8 cellular contexts compared by ENCODE assay signal in the genomic region with DNA sequence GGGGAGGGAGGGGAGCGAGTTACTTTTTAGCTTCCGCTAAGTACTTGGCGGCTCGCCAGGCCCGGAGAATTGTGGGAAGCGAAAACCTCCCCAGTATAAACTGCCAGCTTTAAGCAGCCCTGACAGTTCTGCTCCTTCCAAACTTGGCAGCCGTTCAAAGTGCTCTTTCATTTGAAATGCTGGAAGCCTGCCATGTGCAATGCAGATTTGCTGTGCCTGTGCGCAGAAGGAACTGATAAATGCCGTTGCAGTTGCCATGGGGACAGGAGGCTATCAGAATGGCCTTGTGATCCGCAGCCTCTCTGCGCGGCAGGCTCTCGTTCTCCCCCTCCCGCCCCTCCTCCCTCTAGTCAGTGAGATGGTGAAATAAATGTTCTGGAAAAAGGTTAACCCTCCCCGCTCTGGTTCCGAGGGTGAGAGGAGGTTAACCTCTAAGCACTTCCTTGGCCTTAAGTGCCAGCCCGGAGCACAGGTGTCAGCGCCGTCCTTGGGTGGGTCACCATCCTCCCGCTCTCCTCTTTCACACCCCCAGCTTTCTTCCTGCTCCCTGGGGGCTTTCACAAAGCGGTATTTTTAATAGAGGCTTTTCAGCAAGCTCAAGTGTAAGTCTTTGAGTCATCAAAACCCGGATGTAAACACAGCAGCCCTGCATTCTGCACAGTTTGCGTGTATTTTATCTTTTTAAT. TPM values are rescaled to one million over a fixed set of nuclear protein-coding genes. Genes with fewer than 3 reads are reported as not detected.
A peak's percentile ranks its signal among the peaks of the same experiment; 100 is the strongest.
DNase-seq lines count a peak whose midpoint lies in the region; ATAC-seq and TF ChIP-seq lines count a peak whose summit lies in the region.

No MANE protein-coding gene starts in this region.

- peak overlapping the region; percentile 80 for H3K23ac ChIP-seq in IMR-90 (ENCODE audit: low read depth, low read length)

- peak overlapping the region; percentile 77 for H3K18ac ChIP-seq in IMR-90 (ENCODE audit: low read depth, low read length)

- intact Hi-C loops in IMR-90 (cut with micrococcal nuclease), result loop anchor here (1.0 kb wide), 1 partner anchor 12 kb away; a partner anchor contains a TSS

- H2BK15ac ChIP-seq in IMR-90 (ENCODE audit: low read depth, low read length), result 0 out of 3 replicates have a peak overlapping the region, but pooled peaks have one; percentile 29

- no peaks in the 10 kb centered on the region for H3K9me3 ChIP-seq in IMR-90 (ENCODE audit: control insufficient read depth, insufficient read depth, low read length)
- H3K9me3 ChIP-seq in OCI-LY3 (ENCODE audit: insufficient read depth, low read length), result no peaks in the 10 kb centered on the region

- POLR2A ChIA-PET in IMR-90 (lab: Charles Lee; ENCODE audit: unreplicated experiment), result interaction anchor here (0.6 to 1.7 kb wide), 6 partner anchors 9 to 122 kb away, joined by 3 to 9 read pairs (median 6); no protein-coding TSS in a partner anchor

- peak overlapping the region; percentile 98 for H2BK120ac ChIP-seq in IMR-90 (ENCODE audit: low read depth, low read length)

- BruUV-seq in IMR-90 (replicated peaks; lab: Mats Ljungman, UMichigan), result no TSS peak

- no peak for TF ChIP-seq CTCF in IMR-90 (conservative IDR thresholded peaks at IDR 0.05; ENCODE audit: low read depth, low read length)
- TF ChIP-seq CTCF in OCI-LY3 (IDR thresholded peaks at IDR 0.05; ENCODE audit: low read depth, low read length), result no peak
- TF ChIP-seq CTCF in epithelial cell of proximal tubule (conservative IDR thresholded peaks at IDR 0.05; ENCODE audit: low read depth, low read length), result no peak

- H3K27me3 ChIP-seq in IMR-90 (ENCODE audit: control insufficient read depth, insufficient read depth, low read length), result no peaks in the 10 kb centered on the region
- H3K27me3 ChIP-seq in OCI-LY3 (ENCODE audit: low read depth, low read length), result peaks cover 23% of the 10 kb centered on the region

- H3K4me3 ChIP-seq in IMR-90 (ENCODE audit: insufficient read depth, low read depth, low read length) (peak overlapping the region; percentile 6; the same call in 1 of the 2 replicates), OCI-LY3 (ENCODE audit: low read length) (peak overlapping the region; percentile 70), epithelial cell of proximal tubule (ENCODE audit: low read depth, low read length) (peak overlapping the region; percentile 39)

- peaks cover 20% of the 10 kb centered on the region for H3K9me1 ChIP-seq in IMR-90 (ENCODE audit: insufficient read depth, low read length)

- H3K4me1 ChIP-seq in IMR-90 (ENCODE audit: control insufficient read depth, insufficient read depth, low read length) (peaks cover 45% of the 10 kb centered on the region), OCI-LY3 (ENCODE audit: low read length) (peaks cover 71% of the 10 kb centered on the region)

- H4K20me1 ChIP-seq in IMR-90 (ENCODE audit: insufficient read depth, low read length) (no peaks in the 10 kb centered on the region), OCI-LY3 (ENCODE audit: insufficient read depth, low read length) (no peaks in the 10 kb centered on the region)

- dilution Hi-C loops in IMR-90 (cut with HindIII; ENCODE audit: low sequenced_read_pairs, unreplicated experiment), result no loop called here

- CTCF ChIA-PET in IMR-90 (lab: Yijun Ruan, JAX), result interaction anchor here (0.5 to 1.1 kb wide), 5 partner anchors 8 to 127 kb away, joined by 3 to 5 read pairs (median 3); no protein-coding TSS in a partner anchor

- H3K4me2 ChIP-seq in IMR-90 (ENCODE audit: low read depth, low read length), result peak overlapping the region; percentile 80
- peak overlapping the region; percentile 93 for H3K4me2 ChIP-seq in OCI-LY3 (ENCODE audit: low read length)

- TF ChIP-seq POLR2A in IMR-90 (IDR thresholded peaks at IDR 0.05; ENCODE audit: low read depth, low read length), result 0 out of 2 replicates have a peak, but pooled peaks have one; percentile 21

- no peak for TF ChIP-seq RAD21 in IMR-90 (IDR thresholded peaks at IDR 0.05; ENCODE audit: low read length)

- DNase-seq in COR-L47 (lab: John Stamatoyannopoulos, UW) (peak; percentile 100), IMR-90 (peak; percentile 99), activated T-cell treated with anti-CD3 and anti-CD28 coated beads for 24 hours (ENCODE audit: low read depth) (peak; percentile 87), epithelial cell of proximal tubule (ENCODE audit: low read depth) (peak; percentile 92), mucosa of gallbladder (ENCODE audit: low spot score) (peak; percentile 99)
- DNase-seq in stimulated activated CD8-positive, alpha-beta memory T cell treated with anti-CD3 and anti-CD28 coated beads, Interleukin-4, amount 100 ng/mL, for 24 hours (ENCODE audit: low read depth), result peak; percentile 89

- peak overlapping the region; percentile 81 to 85 for H4K8ac ChIP-seq in IMR-90 (ENCODE audit: low read depth in 2 of 2, low read length in 2 of 2)

- peak; percentile 55 for ATAC-seq in GM21529 (IDR thresholded peaks at IDR 0.05; ENCODE audit: unreplicated experiment)
- ATAC-seq in IMR-90 (ENCODE audit: low read depth), result peak; percentile 50

- peak overlapping the region; percentile 72 for H2BK20ac ChIP-seq in IMR-90 (ENCODE audit: low read depth, low read length)

- H3K36me3 ChIP-seq in IMR-90 (ENCODE audit: control insufficient read depth, insufficient read depth, low read length) (no peaks in the 10 kb centered on the region), OCI-LY3 (replicated peaks; ENCODE audit: low read depth, low read length) (no peaks in the 10 kb centered on the region)

- peak overlapping the region; percentile 91 for H2BK5ac ChIP-seq in IMR-90 (ENCODE audit: low read depth, low read length, poor library complexity, severe bottlenecking)

- peak overlapping the region; percentile 87 for H3K14ac ChIP-seq in IMR-90 (replicated peaks; ENCODE audit: low read depth, low read length)

- peak overlapping the region; percentile 63 for H4K5ac ChIP-seq in IMR-90 (ENCODE audit: low read depth, low read length)

- peak overlapping the region; percentile 84 for H2AK5ac ChIP-seq in IMR-90 (ENCODE audit: low read depth, low read length)

- peak overlapping the region; percentile 84 for H3K27ac ChIP-seq in IMR-90 (ENCODE audit: insufficient read depth, low read length)
- peak overlapping the region; percentile 90 for H3K27ac ChIP-seq in OCI-LY3 (ENCODE audit: low read length)

- H3K79me1 ChIP-seq in IMR-90 (ENCODE audit: low read depth in 1 of 2, low read length in 2 of 2), result peaks cover 0 to 29% of the 10 kb centered on the region in 2 experiments; a peak in 2 of 4 replicates

- peak overlapping the region; percentile 82 for H2AFZ ChIP-seq in IMR-90 (replicated peaks; ENCODE audit: low read length, poor library complexity)
- H2AFZ ChIP-seq in OCI-LY3 (ENCODE audit: low read depth, low read length), result peak overlapping the region; percentile 76

- peak overlapping the region; percentile 89 for H2AK9ac ChIP-seq in IMR-90 (replicated peaks; ENCODE audit: low read depth, low read length, poor library complexity)

- 0% methylated on average over 1 of the region's 23 CpGs; no CpG with 5 or more reads in 1 of the 2 experiments for WGBS in IMR-90 (ENCODE audit: extremely low coverage in 2 of 2, insufficient read length in 1 of 2), 2 experiments

- H4K91ac ChIP-seq in IMR-90 (ENCODE audit: insufficient read depth, low read depth, low read length), result peak overlapping the region; percentile 88

- H3K4ac ChIP-seq in IMR-90 (ENCODE audit: low read depth, low read length), result peak overlapping the region; percentile 94

- peak overlapping the region; percentile 56 for H3K9ac ChIP-seq in IMR-90 (ENCODE audit: low read depth, low read length)
- peak overlapping the region; percentile 74 for H3K9ac ChIP-seq in OCI-LY3 (ENCODE audit: low read length)

- H3K56ac ChIP-seq in IMR-90 (ENCODE audit: extremely low read depth, insufficient read depth, low read length), result peak overlapping the region; percentile 90

- in situ Hi-C loops in IMR-90 (cut with MboI; ENCODE audit: low sequenced_read_pairs), result loop anchor here (25.0 kb wide), 1 partner anchor 1753 kb away; a partner anchor contains a TSS

- no peaks in the 10 kb centered on the region for H3K79me2 ChIP-seq in OCI-LY3 (ENCODE audit: low read length)

TF ChIP-seq in IMR-90, 13 proteins besides CTCF, POLR2A, EP300 and RAD21:
- TF ChIP-seq, protein P1, sequence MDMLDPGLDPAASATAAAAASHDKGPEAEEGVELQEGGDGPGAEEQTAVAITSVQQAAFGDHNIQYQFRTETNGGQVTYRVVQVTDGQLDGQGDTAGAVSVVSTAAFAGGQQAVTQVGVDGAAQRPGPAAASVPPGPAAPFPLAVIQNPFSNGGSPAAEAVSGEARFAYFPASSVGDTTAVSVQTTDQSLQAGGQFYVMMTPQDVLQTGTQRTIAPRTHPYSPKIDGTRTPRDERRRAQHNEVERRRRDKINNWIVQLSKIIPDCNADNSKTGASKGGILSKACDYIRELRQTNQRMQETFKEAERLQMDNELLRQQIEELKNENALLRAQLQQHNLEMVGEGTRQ (IDR thresholded peaks at IDR 0.05; ENCODE audit: low read depth, low read length), result peak; percentile 60; the same call in 1 of the 2 replicates
- TF ChIP-seq SMC3 (IDR thresholded peaks at IDR 0.05; ENCODE audit: low read depth, low read length) (no peak), BHLHE40 (IDR thresholded peaks at IDR 0.05; ENCODE audit: low read depth, low read length) (peak; percentile 40; the same call in 1 of the 2 replicates), MAZ (IDR thresholded peaks at IDR 0.05; ENCODE audit: borderline replicate concordance, low read depth, low read length) (peak; percentile 49; the same call in 1 of the 2 replicates), MXI1 (IDR thresholded peaks at IDR 0.05; ENCODE audit: borderline replicate concordance, low read depth, low read length) (no peak), FOS (IDR thresholded peaks at IDR 0.05; ENCODE audit: low read depth, low read length) (peak; percentile 73; the same call in 1 of the 2 replicates), CEBPB (IDR thresholded peaks at IDR 0.05; ENCODE audit: low read depth, low read length) (peak; percentile 35; the same call in 1 of the 2 replicates), RFX5 (IDR thresholded peaks at IDR 0.05; ENCODE audit: low read depth, low read length) (no peak), MAFK (IDR thresholded peaks at IDR 0.05; ENCODE audit: low read depth, low read length) (peak; percentile 76; the same call in 1 of the 2 replicates), NFE2L2 (IDR thresholded peaks at IDR 0.05; ENCODE audit: low read depth, low read length) (no peak)

RNA-seq across cellular contexts. Expression of a gene that starts 11.9 kb away (rescaled TPM):
- total RNA-seq in IMR-90 (2012; rRNA removed), result 6.3 and 8.9 TPM in 2 replicates
- polyA plus RNA-seq in IMR-90 (2012; rRNA removed), result 14.5 and 15.8 TPM in 2 replicates
- 13.2 and 35.9 TPM in 2 replicates for polyA plus RNA-seq in IMR-90 (2012; cell fraction: cytosol; rRNA removed)
- polyA plus RNA-seq in IMR-90 (2012; cell fraction: nucleus; rRNA removed; ENCODE audit: low replicate concordance), result 24.7 and 36.8 TPM in 2 replicates
- 61.9 and 65.6 TPM in 2 replicates for total RNA-seq in epithelial cell of proximal tubule
- 70.9 TPM for total RNA-seq in mucosa of gallbladder

RNA-seq across cellular contexts. Expression of a gene that starts 57.6 kb away (rescaled TPM):
- total RNA-seq in IMR-90 (2012; rRNA removed), result 12.9 and 13.1 TPM in 2 replicates
- polyA plus RNA-seq in IMR-90 (2012; rRNA removed), result 5.6 and 6.6 TPM in 2 replicates
- polyA plus RNA-seq in IMR-90 (2012; cell fraction: cytosol; rRNA removed), result 2.7 and 2.8 TPM in 2 replicates
- 2.8 and 5.9 TPM in 2 replicates for polyA plus RNA-seq in IMR-90 (2012; cell fraction: nucleus; rRNA removed; ENCODE audit: low replicate concordance)
- total RNA-seq in epithelial cell of proximal tubule, result 10.2 and 15.4 TPM in 2 replicates
- 31.2 TPM for total RNA-seq in mucosa of gallbladder

Comparison
In these comparisons a context has a peak if more than half of its experiments do, and no peak if none do; other contexts are left out.
1. Peak in every context shown above with its lines: DNase-seq, ATAC-seq, H3K4me3 ChIP-seq and H3K27ac ChIP-seq.
2. H3K4me3 ChIP-seq: peak in every context shown above with its lines; median percentile 70 in OCI-LY3; 39 in epithelial cell of proximal tubule; 6 in IMR-90.